In genomic region chr20:13296070-13296469, GRCh38 we compare ENCODE assay signal across 32 cellular contexts.
"Had no signal": no experiment of that assay in that cellular context is flagged by ENCODE, and none has a peak within 500 bp of the region (broad histone marks: within the 10 kb centered on the region; RNA-seq: fewer than 3 reads in every experiment).

No MANE protein-coding gene starts in this region.

- ATAC-seq: activated CD4-positive, alpha-beta T cell treated with anti-CD3 and anti-CD28 coated beads for 36 hours; activated naive CD8-positive, alpha-beta T cell treated with anti-CD3 and anti-CD28 coated beads, Interleukin-2, amount 50 U/mL, for 24 hours; activated T-helper 17 cell treated with anti-CD3 and anti-CD28 coated beads, Interleukin-2, amount 50 U/mL, for 72 hours; body of pancreas; effector memory CD8-positive, alpha-beta T cell; gastroesophageal sphincter; heart right ventricle; T-cell had no signal

- H3K36me3 Mint-ChIP-seq: activated naive CD8-positive, alpha-beta T cell treated with anti-CD3 and anti-CD28 coated beads for 36 hours had no signal

- H3K27me3 ChIP-seq: adrenal gland, body of pancreas, esophagus squamous epithelium, gastroesophageal sphincter, heart right ventricle had no signal

- H3K9me3 ChIP-seq: adrenal gland, body of pancreas, esophagus squamous epithelium, gastroesophageal sphincter, heart right ventricle had no signal

- H3K4me3 ChIP-seq: adrenal gland, body of pancreas, esophagus squamous epithelium, gastroesophageal sphincter, heart right ventricle had no signal

- H3K27me3 Mint-ChIP-seq: activated CD4-positive, alpha-beta memory T cell treated with anti-CD3 and anti-CD28 coated beads, Interleukin-2, amount 10 ng/mL, durations not matched to agents 7 days and 5 days; activated CD4-positive, alpha-beta T cell treated with anti-CD3 and anti-CD28 coated beads for 36 hours; activated naive CD4-positive, alpha-beta T cell treated with anti-CD3 and anti-CD28 coated beads, Interleukin-2, amount 50 U/mL, for 24 hours; activated naive CD8-positive, alpha-beta T cell treated with anti-CD3 and anti-CD28 coated beads for 36 hours; activated naive CD8-positive, alpha-beta T cell treated with anti-CD3 and anti-CD28 coated beads, Interleukin-2, amount 50 U/mL, for 24 hours; activated T-cell treated with anti-CD3 and anti-CD28 coated beads, Interleukin-2, amount 50 U/mL, for 24 hours; activated T-helper 17 cell treated with anti-CD3 and anti-CD28 coated beads, Interleukin-2, amount 50 U/mL, for 72 hours; effector memory CD8-positive, alpha-beta T cell; T-cell had no signal

- H3K27ac ChIP-seq: adrenal gland, body of pancreas, esophagus squamous epithelium, gastroesophageal sphincter, heart right ventricle had no signal

- DNase-seq: activated CD4-positive, alpha-beta memory T cell treated with anti-CD3 and anti-CD28 coated beads, Interleukin-2, amount 10 ng/mL, durations not matched to agents 7 days and 5 days; activated CD4-positive, alpha-beta T cell treated with anti-CD3 and anti-CD28 coated beads for 36 hours; activated CD4-positive, alpha-beta T cell treated with anti-CD3 and anti-CD28 coated beads, Interleukin-2, amount 10 ng/mL, durations not matched to agents 24 days and 14 days; activated CD4-positive, CD25-positive, alpha-beta regulatory T cell; activated CD4-positive, CD25-positive, alpha-beta regulatory T cell treated with anti-CD3 and anti-CD28 coated beads, Interleukin-2, amount 50 U/mL, for 72 hours; activated CD8-positive, alpha-beta memory T cell treated with anti-CD3 and anti-CD28 coated beads, Interleukin-2, amount 50 U/mL, for 48 hours; activated effector memory CD4-positive, alpha-beta T cell treated with Interleukin-2 at 50 U/mL for 16 hours; activated naive CD4-positive, alpha-beta T cell treated with anti-CD3 and anti-CD28 coated beads for 36 hours; activated naive CD8-positive, alpha-beta T cell treated with anti-CD3 and anti-CD28 coated beads for 36 hours; activated naive CD8-positive, alpha-beta T cell treated with anti-CD3 and anti-CD28 coated beads, Interleukin-2, amount 50 U/mL, for 24 hours; activated T-cell treated with anti-CD3 and anti-CD28 coated beads for 4 hours; activated T-cell treated with anti-CD3 and anti-CD28 coated beads, Interleukin-2, amount 50 U/mL, for 24 hours; adrenal gland; amygdala; aorta; body of pancreas; caudate nucleus; cortex of kidney; dermis blood vessel endothelial cell; effector CD4-positive, alpha-beta T cell; effector memory CD8-positive, alpha-beta T cell; erythroblast; esophagus squamous epithelium; foreskin melanocyte; heart right ventricle; T-cell; T1000 had no signal

- H3K27ac Mint-ChIP-seq: activated CD4-positive, alpha-beta memory T cell treated with anti-CD3 and anti-CD28 coated beads, Interleukin-2, amount 10 ng/mL, durations not matched to agents 7 days and 5 days; activated CD4-positive, alpha-beta T cell treated with anti-CD3 and anti-CD28 coated beads for 36 hours; activated CD4-positive, alpha-beta T cell treated with anti-CD3 and anti-CD28 coated beads, Interleukin-2, amount 10 ng/mL, durations not matched to agents 24 days and 14 days; activated naive CD4-positive, alpha-beta T cell treated with anti-CD3 and anti-CD28 coated beads for 36 hours; activated naive CD4-positive, alpha-beta T cell treated with anti-CD3 and anti-CD28 coated beads, Interleukin-2, amount 50 U/mL, for 24 hours; activated naive CD8-positive, alpha-beta T cell treated with anti-CD3 and anti-CD28 coated beads for 36 hours; activated naive CD8-positive, alpha-beta T cell treated with anti-CD3 and anti-CD28 coated beads, Interleukin-2, amount 50 U/mL, for 24 hours; activated T-cell treated with anti-CD3 and anti-CD28 coated beads, Interleukin-2, amount 50 U/mL, for 24 hours; activated T-helper 17 cell treated with anti-CD3 and anti-CD28 coated beads, Interleukin-2, amount 50 U/mL, for 72 hours; effector memory CD8-positive, alpha-beta T cell; T-cell; T-helper 1 cell treated with Interleukin-12 subunit alpha and Interleukin-12 subunit beta and Interleukin-4 antibody, amounts not matched to agents 30 μg/mL and 1 μg/mL, for 36 hours; T-helper 2 cell treated with Interferon-gamma antibody and Interleukin-4, amounts not matched to agents 5 μg/mL and 100 μg/mL, for 36 hours had no signal

- H3K4me1 Mint-ChIP-seq: activated CD4-positive, alpha-beta memory T cell treated with anti-CD3 and anti-CD28 coated beads, Interleukin-2, amount 10 ng/mL, durations not matched to agents 7 days and 5 days; activated CD4-positive, alpha-beta T cell treated with anti-CD3 and anti-CD28 coated beads for 36 hours; activated CD4-positive, alpha-beta T cell treated with anti-CD3 and anti-CD28 coated beads, Interleukin-2, amount 10 ng/mL, durations not matched to agents 24 days and 14 days; activated naive CD4-positive, alpha-beta T cell treated with anti-CD3 and anti-CD28 coated beads, Interleukin-2, amount 50 U/mL, for 24 hours; activated naive CD8-positive, alpha-beta T cell treated with anti-CD3 and anti-CD28 coated beads for 36 hours; activated naive CD8-positive, alpha-beta T cell treated with anti-CD3 and anti-CD28 coated beads, Interleukin-2, amount 50 U/mL, for 24 hours; activated T-helper 17 cell treated with anti-CD3 and anti-CD28 coated beads, Interleukin-2, amount 50 U/mL, for 72 hours; T-cell had no signal

- H3K36me3 ChIP-seq: adrenal gland, heart right ventricle had no signal

- H3K4me3 Mint-ChIP-seq: activated CD4-positive, alpha-beta memory T cell treated with anti-CD3 and anti-CD28 coated beads, Interleukin-2, amount 10 ng/mL, durations not matched to agents 7 days and 5 days; activated CD4-positive, alpha-beta T cell treated with anti-CD3 and anti-CD28 coated beads for 36 hours; activated CD4-positive, alpha-beta T cell treated with anti-CD3 and anti-CD28 coated beads, Interleukin-2, amount 10 ng/mL, durations not matched to agents 24 days and 14 days; activated naive CD4-positive, alpha-beta T cell treated with anti-CD3 and anti-CD28 coated beads for 36 hours; activated naive CD4-positive, alpha-beta T cell treated with anti-CD3 and anti-CD28 coated beads, Interleukin-2, amount 50 U/mL, for 24 hours; activated naive CD8-positive, alpha-beta T cell treated with anti-CD3 and anti-CD28 coated beads for 36 hours; activated naive CD8-positive, alpha-beta T cell treated with anti-CD3 and anti-CD28 coated beads, Interleukin-2, amount 50 U/mL, for 24 hours; activated T-cell treated with anti-CD3 and anti-CD28 coated beads, Interleukin-2, amount 50 U/mL, for 24 hours; activated T-helper 17 cell treated with anti-CD3 and anti-CD28 coated beads, Interleukin-2, amount 50 U/mL, for 72 hours; effector memory CD8-positive, alpha-beta T cell; T-cell; T-helper 1 cell treated with Interleukin-12 subunit alpha and Interleukin-12 subunit beta and Interleukin-4 antibody, amounts not matched to agents 30 μg/mL and 1 μg/mL, for 36 hours; T-helper 2 cell treated with Interferon-gamma antibody and Interleukin-4, amounts not matched to agents 5 μg/mL and 100 μg/mL, for 36 hours had no signal

- H3K4me1 ChIP-seq: adrenal gland, body of pancreas, esophagus squamous epithelium, gastroesophageal sphincter, heart right ventricle had no signal
